1 cellular context compared by ENCODE assay signal in genomic region chr11:5129457-5129877, GRCh38.
TF ChIP-seq lines count a peak whose summit lies in the region.

No MANE protein-coding gene starts in this region.

TF ChIP-seq in IMR-90, 13 proteins besides CTCF, POLR2A, EP300 and RAD21:
- TF ChIP-seq CEBPB (IDR thresholded peaks at IDR 0.05; ENCODE audit: low read depth, low read length), result peak; percentile 94
- TF ChIP-seq MAFK (IDR thresholded peaks at IDR 0.05; ENCODE audit: low read depth, low read length), result no peak
- TF ChIP-seq CHD1 (IDR thresholded peaks at IDR 0.05; ENCODE audit: low read depth, low read length), result no peak
TF ChIP-seq in IMR-90: peak in this region for 1.
